Comparison of ENCODE assay signal across 16 cellular contexts in genomic region chr20:37243937-37244571, GRCh38. TPM values are rescaled to one million over a fixed set of nuclear protein-coding genes. Genes with fewer than 3 reads are reported as not detected.
DNase-seq lines count a peak whose midpoint lies in the region; FAIRE-seq and TF ChIP-seq lines count a peak whose summit lies in the region.
"Had no signal": no experiment of that assay in that cellular context is flagged by ENCODE, and none has a peak within 500 bp of the region (broad histone marks: within the 10 kb centered on the region; RNA-seq: fewer than 3 reads in every experiment).

No MANE protein-coding gene starts in this region.

- H3K4ac ChIP-seq in neuronal stem cell (ENCODE audit: low read length), result peak overlapping the region; percentile 99

- peaks cover 2% of the 10 kb centered on the region for H3K4me1 ChIP-seq in fibroblast of lung (ENCODE audit: control insufficient read depth, extremely low read depth, insufficient read depth, low read length)
- peaks cover 19 to 33% of the 10 kb centered on the region in 2 donors for H3K4me1 ChIP-seq in neuronal stem cell (ENCODE audit: control insufficient read depth in 2 of 2, insufficient read depth in 1 of 2, low read depth in 1 of 2, low read length in 2 of 2)

- no peak overlapping the region for H3K9ac ChIP-seq in fibroblast of lung (ENCODE audit: insufficient read depth, low read length)
- no peak overlapping the region for H3K9ac ChIP-seq in neuronal stem cell (ENCODE audit: low read depth, low read length, poor library complexity)

- TF ChIP-seq POLR2A in GM12892 (IDR thresholded peaks at IDR 0.05; ENCODE audit: low read depth, low read length), result 0 out of 2 replicates have a peak, but pooled peaks have one; percentile 21

- H3K27ac ChIP-seq in fibroblast of lung (ENCODE audit: insufficient read depth, low read length) (no peak overlapping the region), neuronal stem cell (replicated peaks; ENCODE audit: low read length) (peak overlapping the region; percentile 96)
- H3K27ac ChIP-seq: cardiac muscle cell, PC-9, skin epidermis, suprapubic skin had no signal

- no CpG with 5 or more reads among the region's 8 CpGs for WGBS in neuronal stem cell (ENCODE audit: extremely low coverage in 2 of 2, insufficient read length in 2 of 2, insufficient replicate concordance in 1 of 2), 2 donors

- H2BK15ac ChIP-seq in neuronal stem cell (ENCODE audit: low read length), result peak overlapping the region; percentile 76

- peak overlapping the region; percentile 79 for H2BK5ac ChIP-seq in neuronal stem cell (ENCODE audit: low read length)

- no peak overlapping the region for H3K4me2 ChIP-seq in fibroblast of lung (ENCODE audit: extremely low read depth, insufficient read depth, low read length)
- no peak overlapping the region for H3K4me2 ChIP-seq in neuronal stem cell (ENCODE audit: insufficient read depth, low read length, poor library complexity, severe bottlenecking)
- H3K4me2 ChIP-seq: PC-9 had no signal

- H4K8ac ChIP-seq in neuronal stem cell (ENCODE audit: low read depth, low read length), result peak overlapping the region; percentile 83

- no peaks in the 10 kb centered on the region for H3K9me3 ChIP-seq in fibroblast of lung (ENCODE audit: control insufficient read depth, insufficient read depth, low read depth, low read length)
- H3K9me3 ChIP-seq in neuronal stem cell (replicated peaks in 1 of 2; ENCODE audit: control insufficient read depth in 2 of 2, insufficient read depth in 1 of 2, low read depth in 1 of 2, low read length in 2 of 2), result no peaks in the 10 kb centered on the region
- H3K9me3 ChIP-seq: suprapubic skin had no signal

- H3K23ac ChIP-seq in neuronal stem cell (ENCODE audit: low read depth, low read length, poor library complexity), result no peak overlapping the region

- peak overlapping the region; percentile 28 for H3K14ac ChIP-seq in neuronal stem cell (ENCODE audit: low read length)

- peak overlapping the region; percentile 99 for H2AK5ac ChIP-seq in neuronal stem cell (ENCODE audit: low read depth, low read length)

- TF ChIP-seq CTCF in fibroblast of lung (conservative IDR thresholded peaks at IDR 0.05 in 1 of 2, IDR thresholded peaks at IDR 0.05 in 1 of 2; ENCODE audit: low read depth in 1 of 2, low read length in 2 of 2), result no peak
- TF ChIP-seq CTCF in GM13977 (IDR thresholded peaks at IDR 0.05; ENCODE audit: extremely low read depth, insufficient read depth, missing control alignments), result no peak

- H3K4me3 ChIP-seq in fibroblast of lung (replicated peaks in 1 of 4; ENCODE audit: control extremely low read depth in 1 of 4, insufficient read depth in 1 of 4, low read depth in 3 of 4, low read length in 4 of 4), result no peak overlapping the region
- H3K4me3 ChIP-seq in neuronal stem cell (ENCODE audit: low read length in 2 of 2), result no peak overlapping the region
- H3K4me3 ChIP-seq: cardiac muscle cell, PC-9, skin epidermis, suprapubic skin had no signal

- H4K20me1 ChIP-seq in fibroblast of lung (ENCODE audit: control insufficient read depth, extremely low read depth, insufficient read depth, low read length), result no peaks in the 10 kb centered on the region

- FAIRE-seq in GM12892 (lab: Jason Lieb, UNC), result no peak

- H3K79me2 ChIP-seq in fibroblast of lung (ENCODE audit: control insufficient read depth, insufficient read depth, low read length), result no peaks in the 10 kb centered on the region

- H3K36me3 ChIP-seq in fibroblast of lung (ENCODE audit: control insufficient read depth, insufficient read depth, low read length) (peaks cover 9% of the 10 kb centered on the region), neuronal stem cell (replicated peaks in 1 of 2; ENCODE audit: control insufficient read depth in 2 of 2, insufficient read depth in 2 of 2, low read length in 2 of 2) (peaks cover 25 to 58% of the 10 kb centered on the region in 2 donors)

- peak overlapping the region; percentile 40 for H2BK120ac ChIP-seq in neuronal stem cell (ENCODE audit: low read depth, low read length)

- H3K27me3 ChIP-seq in fibroblast of lung (ENCODE audit: control insufficient read depth, insufficient read depth, low read length) (no peaks in the 10 kb centered on the region), neuronal stem cell (ENCODE audit: control insufficient read depth in 3 of 3, insufficient read depth in 3 of 3, low read depth in 1 of 3, low read length in 3 of 3) (no peaks in the 10 kb centered on the region)
- H3K27me3 ChIP-seq: cardiac muscle cell, suprapubic skin had no signal

- no peak overlapping the region for H2AFZ ChIP-seq in fibroblast of lung (ENCODE audit: low read length)
- H2AFZ ChIP-seq in neuronal stem cell (ENCODE audit: low read length), result no peak overlapping the region
- H2AFZ ChIP-seq: PC-9 had no signal

- DNase-seq in GM12892 (ENCODE audit: insufficient read length), result no peak
- DNase-seq in NCI-H446 (lab: John Stamatoyannopoulos, UW), result peak; percentile 67 to 91
- peak; percentile 5 to 9 for DNase-seq in fibroblast of lung (ENCODE audit: low read depth in 2 of 2)
- DNase-seq in neuronal stem cell (ENCODE audit: low spot score), result no peak
- no peak for DNase-seq in stimulated activated CD4-positive, alpha-beta T cell treated with anti-CD3 and anti-CD28 coated beads, Interleukin-4, amount 100 ng/mL, for 4 hours
- DNase-seq in foreskin melanocyte, result no peak
- no peak for DNase-seq in GM13977 (ENCODE audit: low spot score)
- DNase-seq in NCI-H2107 (lab: John Stamatoyannopoulos, UW), result no peak
- DNase-seq: activated CD4-positive, alpha-beta T cell treated with anti-CD3 and anti-CD28 coated beads for 48 hours; CD4-positive, alpha-beta memory T cell; islet precursor cell; naive B cell; PC-9 had no signal

- no peaks in the 10 kb centered on the region for H3K79me1 ChIP-seq in neuronal stem cell (ENCODE audit: low read depth, low read length)

- peak overlapping the region; percentile 96 for H2BK12ac ChIP-seq in neuronal stem cell (ENCODE audit: low read length)

- peak overlapping the region; percentile 96 for H3K18ac ChIP-seq in neuronal stem cell (ENCODE audit: low read length)

- H4K91ac ChIP-seq in neuronal stem cell (ENCODE audit: low read depth, low read length, poor library complexity), result peak overlapping the region; percentile 99

- in situ Hi-C loops in GM13977 (cut with MboI; ENCODE audit: low pct_unique_long_range_greater_than_20kb, low sequenced_read_pairs, unreplicated experiment), result no loop called here

RNA-seq across cellular contexts. Expression of gene GHRH, which starts 17.6 kb away (rescaled TPM):
- polyA plus RNA-seq in GM12892 (2012; ENCODE audit: missing spikeins), result not detected
- not detected in 2 replicates for total RNA-seq in fibroblast of lung
- polyA plus RNA-seq in fibroblast of lung, result not detected in 2 replicates
- not detected in 2 replicates for polyA plus RNA-seq in fibroblast of lung (2012)
- not detected in 2 replicates for polyA minus RNA-seq in fibroblast of lung (ENCODE audit: low replicate concordance)
- polyA plus RNA-seq in neuronal stem cell (2013, experiment 1 of 2), result 0.96 TPM
- 1.8 TPM for polyA plus RNA-seq in neuronal stem cell (2013, experiment 2 of 2)
- total RNA-seq: CD4-positive, alpha-beta memory T cell; PC-9; suprapubic skin had no signal
- polyA plus RNA-seq: CD4-positive, alpha-beta memory T cell had no signal

RNA-seq across cellular contexts. Expression of gene MANBAL, which starts 45.4 kb away (rescaled TPM):
- 26.6 TPM for polyA plus RNA-seq in GM12892 (2012; ENCODE audit: missing spikeins)
- 14.4 and 25.8 TPM in 2 replicates for total RNA-seq in fibroblast of lung
- 99.9 and 105 TPM in 2 replicates for polyA plus RNA-seq in fibroblast of lung
- 78.4 and 81.3 TPM in 2 replicates for polyA plus RNA-seq in fibroblast of lung (2012)
- 63.6 and 78.5 TPM in 2 replicates for polyA minus RNA-seq in fibroblast of lung (ENCODE audit: low replicate concordance)
- 66.5 TPM for polyA plus RNA-seq in neuronal stem cell (2013, experiment 1 of 2)
- polyA plus RNA-seq in neuronal stem cell (2013, experiment 2 of 2), result 66.4 TPM

Comparison
In these comparisons a context has a peak if more than half of its experiments do, and no peak if none do; other contexts are left out.
1. DNase-seq: peak in NCI-H446 (2 of 2) and fibroblast of lung (2 of 2); none in GM12892 (single experiment), neuronal stem cell (single experiment), stimulated activated CD4-positive, alpha-beta T cell treated with anti-CD3 and anti-CD28 coated beads, Interleukin-4, amount 100 ng/mL, for 4 hours (0 of 2), foreskin melanocyte (single experiment), GM13977 (single experiment) and NCI-H2107 (single experiment).